8 cellular contexts compared by ENCODE assay signal in the genomic region with DNA sequence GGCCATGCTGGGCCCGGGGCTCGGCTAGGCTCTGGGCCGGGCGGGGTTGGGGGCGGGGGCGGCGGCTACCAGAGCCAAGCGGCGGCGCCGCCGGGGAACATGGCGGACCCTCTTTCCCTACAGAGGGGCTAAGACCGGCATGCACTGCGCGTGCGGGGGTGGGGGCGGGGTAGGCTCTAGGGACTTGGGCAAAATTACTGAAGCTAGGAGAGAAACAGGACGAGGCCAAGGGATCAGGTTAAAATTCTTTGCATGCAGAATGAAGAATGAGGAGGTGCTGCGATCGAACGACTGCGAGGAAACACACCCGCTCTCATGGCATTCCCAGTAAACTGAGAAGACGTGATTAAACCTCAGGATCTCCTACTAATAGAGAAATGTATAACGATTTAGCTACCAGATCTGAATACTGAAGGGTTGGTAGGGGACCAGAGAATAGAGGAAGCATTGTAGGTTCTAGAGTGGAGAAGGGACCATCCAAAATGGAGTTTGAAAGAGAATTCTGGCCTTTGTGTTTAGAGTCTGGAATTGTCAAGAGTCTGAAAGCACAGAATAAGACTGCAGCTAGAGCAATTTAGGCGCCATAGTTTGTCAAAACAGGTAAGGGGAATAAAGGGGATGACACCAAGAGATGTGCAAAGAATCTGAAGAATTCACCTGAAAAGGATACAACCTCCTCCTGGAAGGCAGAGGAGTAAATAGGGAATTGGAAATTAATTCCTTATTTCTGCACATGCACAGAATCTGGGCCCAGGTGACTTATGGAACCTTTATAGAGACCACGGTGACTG. TPM values are rescaled to one million over a fixed set of nuclear protein-coding genes. Genes with fewer than 3 reads are reported as not detected.
DNase-seq lines count a peak whose midpoint lies in the region; ATAC-seq, FAIRE-seq and TF ChIP-seq lines count a peak whose summit lies in the region.

A gene (minus strand): TSS at position 141 of the 791 bp plus-strand sequence. CDS start 135 bp downstream, at position 6.

- POLR2A ChIA-PET in A673 (lab: Charles Lee; ENCODE audit: low non-redundant PET) = interaction anchor here (0.6 to 0.7 kb wide), 2 partner anchors 147 to 400 kb away, joined by 3 to 10 read pairs; no protein-coding TSS in a partner anchor

- TF ChIP-seq CTCF in A673 (conservative IDR thresholded peaks at IDR 0.05; ENCODE audit: low read depth, low read length) (no peak), WI38 (IDR thresholded peaks at IDR 0.05; ENCODE audit: low read depth, low read length) (no peak)

- DNase-seq in A673 (ENCODE audit: low spot score) (peak; percentile 98), NCI-H2227 treated with DMSO at 0.1 percent for 48 hours (lab: John Stamatoyannopoulos, UW) (peak; percentile 92), caudate nucleus (lab: John Stamatoyannopoulos, UW) (peak in 58 of 61 donors; percentile 19 to 92 (median 82))
- DNase-seq in stimulated activated CD4-positive, alpha-beta T cell treated with anti-CD3 and anti-CD28 coated beads, Interleukin-12 subunit alpha, Interleukin-12 subunit beta, amount 100 ng/mL, for 24 hours (ENCODE audit: low read depth in 2 of 2) = peak; percentile 84 to 90

- peak; percentile 49 for ATAC-seq in GM18870 (IDR thresholded peaks at IDR 0.05; ENCODE audit: unreplicated experiment)
- peak; percentile 48 for ATAC-seq in HG03159 (IDR thresholded peaks at IDR 0.05; ENCODE audit: unreplicated experiment)

- H3K36me3 ChIP-seq in A673 (ENCODE audit: insufficient read depth, low read length, poor library complexity, severe bottlenecking) = no peaks in the 10 kb centered on the region

- TSS peak; percentile 92 for BruUV-seq in A673 (replicated peaks; lab: Mats Ljungman, UMichigan)

- H3K4me3 ChIP-seq in A673 (ENCODE audit: low read depth, low read length, poor library complexity, severe bottlenecking) (peak within 1 kb of the TSS; percentile 96), WI38 (ENCODE audit: low read depth, low read length) (peak within 1 kb of the TSS; percentile 86)

- no peaks in the 10 kb centered on the region for H3K9me3 ChIP-seq in A673 (ENCODE audit: low read depth, low read length, poor library complexity, severe bottlenecking)

- CTCF ChIA-PET in A673 (lab: Charles Lee) = no interaction called here

- intact Hi-C loops in A673 (cut with micrococcal nuclease; ENCODE audit: unreplicated experiment) = no loop called here

- peaks cover 16% of the 10 kb centered on the region for H3K4me1 ChIP-seq in A673 (ENCODE audit: insufficient read depth, low read length, poor library complexity, severe bottlenecking)

- peak; percentile 17 for FAIRE-seq in islet of Langerhans (lab: Jason Lieb, UNC)

- H3K27me3 ChIP-seq in A673 (replicated peaks; ENCODE audit: insufficient read depth, low read depth, low read length, poor library complexity) = no peaks in the 10 kb centered on the region

- H3K27ac ChIP-seq in A673 (ENCODE audit: low read depth, low read length, poor library complexity, severe bottlenecking) (peak within 1 kb of the TSS; percentile 90), caudate nucleus (ENCODE audit: low read depth, low read length) (peak within 1 kb of the TSS; percentile 92)

RNA-seq across cellular contexts. Expression of the gene that starts here (rescaled TPM):
- 57.8 and 60.2 TPM in 2 replicates for total RNA-seq in A673 (2021)

Comparison
In these comparisons a context has a peak if more than half of its experiments do, and no peak if none do; other contexts are left out.
1. Peak in every context shown above with its lines: DNase-seq, ATAC-seq, H3K4me3 ChIP-seq and H3K27ac ChIP-seq.